In the genomic region with DNA sequence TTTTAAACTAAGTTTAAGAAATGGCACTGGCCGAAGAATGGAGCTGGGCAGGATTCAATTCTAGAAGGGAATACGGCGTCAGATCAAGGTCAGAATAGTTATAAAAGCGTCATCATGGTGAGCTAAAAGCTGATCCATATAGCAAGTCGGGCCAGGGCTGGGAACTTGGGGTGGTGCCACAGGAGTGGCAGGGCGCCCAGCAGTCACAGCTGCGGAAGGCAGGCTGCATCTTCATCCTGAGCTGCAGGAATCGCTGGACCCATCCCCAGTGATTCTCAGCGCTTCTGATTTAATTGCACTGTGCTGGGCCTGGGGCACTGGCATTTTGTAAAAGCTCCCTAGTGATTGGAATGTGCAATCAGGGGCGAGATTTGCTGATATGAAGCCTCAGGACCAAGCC, we compare ENCODE assay signal across 25 cellular contexts.
"Had no signal": no experiment of that assay in that cellular context is flagged by ENCODE, and none has a peak within 500 bp of the region (broad histone marks: within the 10 kb centered on the region; RNA-seq: fewer than 3 reads in every experiment).

No MANE protein-coding gene starts in this region.

- H3K9me3 Mint-ChIP-seq: activated CD4-positive, alpha-beta memory T cell treated with anti-CD3 and anti-CD28 coated beads, Interleukin-2, amount 10 ng/mL, durations not matched to agents 7 days and 5 days; activated CD4-positive, alpha-beta T cell treated with anti-CD3 and anti-CD28 coated beads, Interleukin-2, amount 10 ng/mL, durations not matched to agents 24 days and 14 days; activated T-cell treated with anti-CD3 and anti-CD28 coated beads, Interleukin-2, amount 50 U/mL, for 4 hours; activated T-helper 17 cell treated with anti-CD3 and anti-CD28 coated beads, Interleukin-2, amount 50 U/mL, for 72 hours; naive thymus-derived CD8-positive, alpha-beta T cell; neural crest cell; stimulated activated naive CD8-positive, alpha-beta T cell treated with anti-CD3 and anti-CD28 coated beads, Interleukin-15, Interleukin-2, amounts not matched to agents 100 ng/mL and 50 ng/mL, for 24 hours had no signal

- H3K27me3 ChIP-seq: colonic mucosa, heart right ventricle, right lobe of liver, suprapubic skin, tibial nerve had no signal

- H3K4me1 Mint-ChIP-seq: activated CD4-positive, alpha-beta memory T cell treated with anti-CD3 and anti-CD28 coated beads, Interleukin-2, amount 10 ng/mL, durations not matched to agents 7 days and 5 days; activated CD4-positive, alpha-beta T cell treated with anti-CD3 and anti-CD28 coated beads, Interleukin-2, amount 10 ng/mL, durations not matched to agents 24 days and 14 days; activated T-helper 17 cell treated with anti-CD3 and anti-CD28 coated beads, Interleukin-2, amount 50 U/mL, for 72 hours; memory B cell; naive thymus-derived CD8-positive, alpha-beta T cell had no signal

- H3K36me3 ChIP-seq: colonic mucosa, right lobe of liver had no signal

- H3K4me3 ChIP-seq: colonic mucosa, heart right ventricle, right lobe of liver, suprapubic skin, tibial nerve had no signal

- DNase-seq: activated CD4-positive, alpha-beta memory T cell treated with anti-CD3 and anti-CD28 coated beads, Interleukin-2, amount 10 ng/mL, durations not matched to agents 7 days and 5 days; activated CD4-positive, alpha-beta T cell treated with anti-CD3 and anti-CD28 coated beads, Interleukin-2, amount 10 ng/mL, durations not matched to agents 24 days and 14 days; activated CD4-positive, CD25-positive, alpha-beta regulatory T cell treated with anti-CD3 and anti-CD28 coated beads, Interleukin-2, amount 50 U/mL, for 72 hours; activated gamma-delta T cell treated with Interleukin-2 at 50 U/mL for 16 hours; activated naive CD4-positive, alpha-beta T cell treated with anti-CD3 and anti-CD28 coated beads, Interleukin-2, amount 50 U/mL, for 16 hours; activated T-cell treated with anti-CD3 and anti-CD28 coated beads, Interleukin-2, amount 50 U/mL, for 4 hours; amniotic stem cell; colonic mucosa; effector memory CD8-positive, alpha-beta T cell; foreskin fibroblast; heart right ventricle; kidney; left colon; naive thymus-derived CD8-positive, alpha-beta T cell; right lobe of liver; stimulated activated CD4-positive, alpha-beta T cell treated with anti-CD3 and anti-CD28 coated beads, Interleukin-12 subunit alpha, Interleukin-12 subunit beta, amount 100 ng/mL, for 4 hours; stimulated activated CD4-positive, alpha-beta T cell treated with anti-CD3 and anti-CD28 coated beads, Interleukin-4, amount 100 ng/mL, for 1 hour; T-helper 2 cell had no signal

- H3K4me3 Mint-ChIP-seq: activated CD4-positive, alpha-beta memory T cell treated with anti-CD3 and anti-CD28 coated beads, Interleukin-2, amount 10 ng/mL, durations not matched to agents 7 days and 5 days; activated CD4-positive, alpha-beta T cell treated with anti-CD3 and anti-CD28 coated beads, Interleukin-2, amount 10 ng/mL, durations not matched to agents 24 days and 14 days; activated T-cell treated with anti-CD3 and anti-CD28 coated beads, Interleukin-2, amount 50 U/mL, for 4 hours; activated T-helper 17 cell treated with anti-CD3 and anti-CD28 coated beads, Interleukin-2, amount 50 U/mL, for 72 hours; effector memory CD8-positive, alpha-beta T cell; memory B cell; naive thymus-derived CD8-positive, alpha-beta T cell; neural crest cell; stimulated activated naive CD8-positive, alpha-beta T cell treated with anti-CD3 and anti-CD28 coated beads, Interleukin-15, Interleukin-2, amounts not matched to agents 100 ng/mL and 50 ng/mL, for 24 hours had no signal

- H3K27me3 Mint-ChIP-seq: activated CD4-positive, alpha-beta memory T cell treated with anti-CD3 and anti-CD28 coated beads, Interleukin-2, amount 10 ng/mL, durations not matched to agents 7 days and 5 days; activated CD4-positive, alpha-beta T cell treated with anti-CD3 and anti-CD28 coated beads, Interleukin-2, amount 10 ng/mL, durations not matched to agents 24 days and 14 days; effector memory CD8-positive, alpha-beta T cell had no signal

- ATAC-seq: activated T-cell treated with anti-CD3 and anti-CD28 coated beads, Interleukin-2, amount 50 U/mL, for 4 hours; activated T-helper 17 cell treated with anti-CD3 and anti-CD28 coated beads, Interleukin-2, amount 50 U/mL, for 72 hours; effector memory CD8-positive, alpha-beta T cell; heart right ventricle; left colon; naive thymus-derived CD8-positive, alpha-beta T cell; right lobe of liver; SK-N-SH treated with all-trans-retinoic acid at 6 μM for 48 hours had no signal

- H3K9me3 ChIP-seq: colonic mucosa, heart right ventricle, right lobe of liver, suprapubic skin, tibial nerve had no signal

- H3K4me1 ChIP-seq: colonic mucosa, heart right ventricle, right lobe of liver, suprapubic skin, tibial nerve had no signal

- H3K27ac Mint-ChIP-seq: activated CD4-positive, alpha-beta memory T cell treated with anti-CD3 and anti-CD28 coated beads, Interleukin-2, amount 10 ng/mL, durations not matched to agents 7 days and 5 days; activated CD4-positive, alpha-beta T cell treated with anti-CD3 and anti-CD28 coated beads, Interleukin-2, amount 10 ng/mL, durations not matched to agents 24 days and 14 days; activated T-helper 17 cell treated with anti-CD3 and anti-CD28 coated beads, Interleukin-2, amount 50 U/mL, for 72 hours; effector memory CD8-positive, alpha-beta T cell; memory B cell; naive thymus-derived CD8-positive, alpha-beta T cell; stimulated activated naive CD8-positive, alpha-beta T cell treated with anti-CD3 and anti-CD28 coated beads, Interleukin-15, Interleukin-2, amounts not matched to agents 100 ng/mL and 50 ng/mL, for 24 hours had no signal

- H3K27ac ChIP-seq: colonic mucosa, heart right ventricle, right lobe of liver, suprapubic skin, tibial nerve had no signal

- H3K36me3 Mint-ChIP-seq: memory B cell; naive thymus-derived CD8-positive, alpha-beta T cell had no signal
